3 cellular contexts compared by ENCODE assay signal in the genomic region with DNA sequence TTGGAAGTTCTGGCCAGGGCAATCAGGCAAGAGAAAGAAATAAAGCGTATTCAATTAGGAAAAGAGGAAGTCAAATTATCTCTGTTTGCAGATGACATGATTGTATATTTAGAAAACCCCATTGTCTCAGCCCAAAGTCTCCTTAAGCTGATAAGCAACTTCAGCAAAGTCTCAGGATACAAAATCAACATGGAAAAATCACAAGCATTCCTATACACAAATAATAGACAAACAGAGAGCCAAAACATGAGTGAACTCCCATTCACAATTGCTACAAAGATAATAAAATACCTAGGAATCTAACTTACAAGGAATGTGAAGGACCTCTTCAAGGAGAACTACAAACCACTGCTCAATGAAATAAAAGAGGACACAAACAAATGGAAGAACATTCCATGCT. TPM values are rescaled to one million over a fixed set of nuclear protein-coding genes. Genes with fewer than 3 reads are reported as not detected.
"Had no signal": no experiment of that assay in that cellular context is flagged by ENCODE, and none has a peak within 500 bp of the region (broad histone marks: within the 10 kb centered on the region; RNA-seq: fewer than 3 reads in every experiment).

No MANE protein-coding gene starts in this region.

RNA-seq across cellular contexts. Expression of gene TMEM244, which starts 21.6 kb away (rescaled TPM):
- total RNA-seq: HepG2, HT-29, HT1080 had no signal
- polyA plus RNA-seq: HepG2 had no signal
